In genomic region chr1:64848812-64849211, GRCh38 we compare ENCODE assay signal across 15 cellular contexts.
DNase-seq lines count a peak whose midpoint lies in the region; ATAC-seq and TF ChIP-seq lines count a peak whose summit lies in the region.
"Had no signal": no experiment of that assay in that cellular context is flagged by ENCODE, and none has a peak within 500 bp of the region (broad histone marks: within the 10 kb centered on the region; RNA-seq: fewer than 3 reads in every experiment).

No MANE protein-coding gene starts in this region.

- H4K20me1 ChIP-seq in SK-N-SH (ENCODE audit: insufficient read depth) = no peaks in the 10 kb centered on the region

- H3K27ac ChIP-seq in A673 (ENCODE audit: low read depth, low read length, poor library complexity, severe bottlenecking) (no peak overlapping the region), SK-N-SH (ENCODE audit: low read depth in 2 of 2, low read length in 1 of 2) (no peak overlapping the region), body of pancreas (no peak overlapping the region)
- H3K27ac ChIP-seq: PC-9 had no signal

- no peak overlapping the region for H3K4me3 Mint-ChIP-seq in glutamatergic neuron (ENCODE audit: unreplicated experiment)
- H3K4me3 Mint-ChIP-seq: GM23338 had no signal

- H3K4me1 Mint-ChIP-seq in glutamatergic neuron (ENCODE audit: low read depth, unreplicated experiment) = peaks cover 12% of the 10 kb centered on the region
- H3K4me1 Mint-ChIP-seq: GM23338 had no signal

- peak overlapping the region; percentile 83 for H3K27ac Mint-ChIP-seq in glutamatergic neuron (ENCODE audit: unreplicated experiment)
- H3K27ac Mint-ChIP-seq: GM23338 had no signal

- peaks cover 6% of the 10 kb centered on the region for H3K36me3 Mint-ChIP-seq in glutamatergic neuron (ENCODE audit: unreplicated experiment)

- no peak for TF ChIP-seq RAD21 in SK-N-SH (IDR thresholded peaks at IDR 0.05; ENCODE audit: low read length)

- no peak overlapping the region for H3K9ac ChIP-seq in SK-N-SH

- H3F3A ChIP-seq in SK-N-SH (replicated peaks; ENCODE audit: insufficient read depth) = no peaks in the 10 kb centered on the region

- TF ChIP-seq EP300 in SK-N-SH (IDR thresholded peaks at IDR 0.05; ENCODE audit: borderline replicate concordance in 1 of 2, low read depth in 1 of 2, low read length in 1 of 2) = no peak

- H3K9me3 Mint-ChIP-seq in glutamatergic neuron (ENCODE audit: unreplicated experiment) = peaks cover 21% of the 10 kb centered on the region
- H3K9me3 Mint-ChIP-seq: GM23338 had no signal

- TF ChIP-seq CTCF in A673 (conservative IDR thresholded peaks at IDR 0.05; ENCODE audit: low read depth, low read length) = no peak
- no peak for TF ChIP-seq CTCF in glutamatergic neuron (IDR thresholded peaks at IDR 0.05; ENCODE audit: partially characterized antibody, unreplicated experiment)
- no peak for TF ChIP-seq CTCF in SK-N-SH (IDR thresholded peaks at IDR 0.05)
- no peak for TF ChIP-seq CTCF in body of pancreas (IDR thresholded peaks at IDR 0.05)

- no peak overlapping the region for H3K4me2 ChIP-seq in SK-N-SH
- H3K4me2 ChIP-seq: GM23338, PC-9 had no signal

- H3K79me2 ChIP-seq in SK-N-SH (ENCODE audit: insufficient read depth) = no peaks in the 10 kb centered on the region

- H2AFZ ChIP-seq in SK-N-SH (ENCODE audit: low read depth) = no peak overlapping the region
- H2AFZ ChIP-seq: GM23338, PC-9 had no signal

- H3K27me3 ChIP-seq in A673 (replicated peaks; ENCODE audit: insufficient read depth, low read depth, low read length, poor library complexity) (no peaks in the 10 kb centered on the region), SK-N-SH (ENCODE audit: insufficient read depth) (no peaks in the 10 kb centered on the region), body of pancreas (no peaks in the 10 kb centered on the region)

- BruUV-seq in A673 (replicated peaks; lab: Mats Ljungman, UMichigan) = TSS peak; percentile 8

- CTCF ChIA-PET in A673 (lab: Charles Lee) = no interaction called here
- CTCF ChIA-PET in SK-N-SH (lab: Yijun Ruan, JAX) = no interaction called here

- intact Hi-C loops in A673 (cut with micrococcal nuclease; ENCODE audit: unreplicated experiment) = no loop called here
- intact Hi-C loops in body of pancreas (cut with DNase I) = no loop called here

- TF ChIP-seq POLR2A in body of pancreas (IDR thresholded peaks at IDR 0.05) = no peak

- H3K36me3 ChIP-seq in A673 (ENCODE audit: insufficient read depth, low read length, poor library complexity, severe bottlenecking) = peaks cover 100% of the 10 kb centered on the region
- H3K36me3 ChIP-seq in SK-N-SH (replicated peaks in 1 of 2; ENCODE audit: control insufficient read depth in 1 of 2, insufficient read depth in 2 of 2, low read length in 1 of 2) = peaks cover 22 to 77% of the 10 kb centered on the region in 2 experiments
- peaks cover 0 to 27% of the 10 kb centered on the region in 2 donors for H3K36me3 ChIP-seq in body of pancreas (replicated peaks in 1 of 2; ENCODE audit: insufficient read depth in 1 of 2, low read depth in 2 of 2)

- POLR2A ChIA-PET in A673 (lab: Charles Lee; ENCODE audit: low non-redundant PET) (no interaction called here), SK-N-SH (lab: Yijun Ruan, JAX) (interaction anchor here (0.7 kb wide), 1 partner anchor 67 kb away, joined by 3 read pairs; no protein-coding TSS in a partner anchor)

- 100% methylated on average over 4 of the region's 4 CpGs for WGBS in SK-N-SH (ENCODE audit: low lambda C conversion rate)
- 87 to 95% methylated on average over 4 of the region's 4 CpGs for whole genome bisulfite sequencing in body of pancreas, 2 donors

- H3K27me3 Mint-ChIP-seq in glutamatergic neuron (ENCODE audit: unreplicated experiment) = peaks cover 6% of the 10 kb centered on the region

- in situ Hi-C loops in G401 (cut with HindIII; ENCODE audit: low sequenced_read_pairs) = no loop called here

- H3K4me3 ChIP-seq in A673 (ENCODE audit: low read depth, low read length, poor library complexity, severe bottlenecking) (no peak overlapping the region), SK-N-SH (ENCODE audit: low read depth in 2 of 2, low read length in 1 of 2) (no peak overlapping the region), body of pancreas (no peak overlapping the region)
- H3K4me3 ChIP-seq: GM23338, PC-9 had no signal

- H3K9me3 ChIP-seq in A673 (ENCODE audit: low read depth, low read length, poor library complexity, severe bottlenecking) (no peaks in the 10 kb centered on the region), SK-N-SH (no peaks in the 10 kb centered on the region), body of pancreas (no peaks in the 10 kb centered on the region)

- H3K4me1 ChIP-seq in A673 (ENCODE audit: insufficient read depth, low read length, poor library complexity, severe bottlenecking) = no peaks in the 10 kb centered on the region
- no peaks in the 10 kb centered on the region for H3K4me1 ChIP-seq in SK-N-SH (ENCODE audit: control insufficient read depth in 1 of 2, insufficient read depth in 2 of 2, low read depth in 1 of 2, low read length in 1 of 2)
- H3K4me1 ChIP-seq in body of pancreas = no peaks in the 10 kb centered on the region

- H3K9me2 ChIP-seq in SK-N-SH = no peaks in the 10 kb centered on the region

- no peak for ATAC-seq in body of pancreas
- ATAC-seq: GM23338 had no signal

- DNase-seq in A673 (ENCODE audit: low spot score) = no peak
- DNase-seq in G401 (ENCODE audit: low spot score) = peak; percentile 87
- DNase-seq in NCI-H69 (lab: John Stamatoyannopoulos, UW) = peak; percentile 77
- no peak for DNase-seq in glutamatergic neuron
- no peak for DNase-seq in SK-N-SH
- no peak for DNase-seq in body of pancreas
- DNase-seq in LoVo (ENCODE audit: low spot score) = no peak
- DNase-seq in stimulated activated CD8-positive, alpha-beta memory T cell treated with anti-CD3 and anti-CD28 coated beads, Interleukin-4, amount 100 ng/mL, for 48 hours = no peak
- DNase-seq: AML-193, IMR-90, NCI-H1048, NCI-H146, NCI-H526, PC-9 had no signal

TF ChIP-seq in SK-N-SH, 30 proteins besides CTCF, POLR2A, EP300 and RAD21:
- TF ChIP-seq GATA2 (CRISPR knock-in tag; IDR thresholded peaks at IDR 0.05) = no peak
- TF ChIP-seq TCF12 (IDR thresholded peaks at IDR 0.05) = no peak
- TF ChIP-seq USF2 (IDR thresholded peaks at IDR 0.05; ENCODE audit: borderline replicate concordance, low read depth, low read length) = no peak
- TF ChIP-seq FOXJ3 (CRISPR knock-in tag; IDR thresholded peaks at IDR 0.05) = no peak
- TF ChIP-seq RFX5 (IDR thresholded peaks at IDR 0.05; ENCODE audit: low read length) = no peak
- TF ChIP-seq EZH2phosphoT487 (IDR thresholded peaks at IDR 0.05; ENCODE audit: borderline replicate concordance, low read depth) = no peak
- no peak for TF ChIP-seq JUND (IDR thresholded peaks at IDR 0.05)
- no peak for TF ChIP-seq NFIC (IDR thresholded peaks at IDR 0.05; ENCODE audit: borderline replicate concordance)
- no peak for TF ChIP-seq SMC3 (IDR thresholded peaks at IDR 0.05; ENCODE audit: low read depth, low read length)
- TF ChIP-seq MXI1 (IDR thresholded peaks at IDR 0.05; ENCODE audit: low read depth, low read length) = no peak
- no peak for TF ChIP-seq FOSL2 (IDR thresholded peaks at IDR 0.05; ENCODE audit: borderline replicate concordance, low read depth)
- TF ChIP-seq IRF3 (IDR thresholded peaks at IDR 0.05; ENCODE audit: low read depth, low read length) = no peak
- TF ChIP-seq POLR2AphosphoS5 (IDR thresholded peaks at IDR 0.05; ENCODE audit: low read depth, low read length) = no peak
- no peak for TF ChIP-seq USF1 (IDR thresholded peaks at IDR 0.05; ENCODE audit: borderline replicate concordance, low read depth)
- TF ChIP-seq ELF1 (IDR thresholded peaks at IDR 0.05) = no peak
- TF ChIP-seq NRF1 (IDR thresholded peaks at IDR 0.05; ENCODE audit: low read depth, low read length) = no peak
TF ChIP-seq in SK-N-SH: peak in this region for 0.

Comparison
In these comparisons a context has a peak if more than half of its experiments do, and no peak if none do; other contexts are left out.
1. DNase-seq: peak in G401 (single experiment) and NCI-H69 (single experiment); none in A673 (single experiment), glutamatergic neuron (single experiment), SK-N-SH (single experiment), body of pancreas (0 of 4), LoVo (single experiment) and stimulated activated CD8-positive, alpha-beta memory T cell treated with anti-CD3 and anti-CD28 coated beads, Interleukin-4, amount 100 ng/mL, for 48 hours (single experiment).